Comparison of ENCODE assay signal across 8 cellular contexts in genomic region chr15:40313531-40314398, GRCh38. TPM values are rescaled to one million over a fixed set of nuclear protein-coding genes. Genes with fewer than 3 reads are reported as not detected.
DNase-seq lines count a peak whose midpoint lies in the region; ATAC-seq, FAIRE-seq and TF ChIP-seq lines count a peak whose summit lies in the region.

No MANE protein-coding gene starts in this region.

- ATAC-seq in HCT116: no peak
- no peak for ATAC-seq in HG03097 (IDR thresholded peaks at IDR 0.05; ENCODE audit: low FRiP score, unreplicated experiment)
- ATAC-seq in stimulated activated naive CD8-positive, alpha-beta T cell treated with anti-CD3 and anti-CD28 coated beads, Interleukin-15, amount 100 ng/mL, for 72 hours: no peak

- H3K4me3 ChIP-seq in HCT116 (replicated peaks in 1 of 2; ENCODE audit: low read depth in 1 of 2, low read length in 2 of 2): no peak overlapping the region
- no peak overlapping the region for H3K4me3 ChIP-seq in H1 (ENCODE audit: extremely low read depth in 1 of 4, insufficient read depth in 2 of 4, low read depth in 3 of 4, low read length in 4 of 4)

- DNase-seq in AG08395 (ENCODE audit: low spot score) (peak; percentile 38), HCT116 (ENCODE audit: low read depth, low spot score) (no peak), NCI-H82 treated with DMSO at 0.1 percent for 48 hours (lab: John Stamatoyannopoulos, UW; ENCODE audit: unreplicated experiment) (peak; percentile 90), H1 (ENCODE audit: low read depth in 1 of 2, low spot score in 2 of 2) (no peak), HK-2 (ENCODE audit: unreplicated experiment) (no peak)
- DNase-seq in stimulated activated CD8-positive, alpha-beta memory T cell treated with anti-CD3 and anti-CD28 coated beads, Interleukin-7, amount 100 ng/mL, for 4 hours (ENCODE audit: low read depth in 2 of 2): peak; percentile 19 to 39
- no peak for DNase-seq in stimulated activated naive CD8-positive, alpha-beta T cell treated with anti-CD3 and anti-CD28 coated beads, Interleukin-15, amount 100 ng/mL, for 72 hours

- H4K20me1 ChIP-seq in HCT116 (ENCODE audit: insufficient read depth) (no peaks in the 10 kb centered on the region), H1 (replicated peaks in 1 of 2; ENCODE audit: control insufficient read depth in 1 of 2, insufficient read depth in 2 of 2, low read length in 2 of 2) (peaks cover 1 to 4% of the 10 kb centered on the region in 2 experiments)

- peaks cover 28% of the 10 kb centered on the region for H3K4me1 Mint-ChIP-seq in stimulated activated naive CD8-positive, alpha-beta T cell treated with anti-CD3 and anti-CD28 coated beads, Interleukin-15, amount 100 ng/mL, for 72 hours

- H3K27me3 Mint-ChIP-seq in stimulated activated naive CD8-positive, alpha-beta T cell treated with anti-CD3 and anti-CD28 coated beads, Interleukin-15, amount 100 ng/mL, for 72 hours: no peaks in the 10 kb centered on the region

- POLR2A ChIA-PET in HCT116 (lab: Charles Lee): no interaction called here
- POLR2A ChIA-PET in H1 (lab: Charles Lee; ENCODE audit: partially characterized antibody): interaction anchor here (1.5 to 2.4 kb wide), 2 partner anchors 18 to 23 kb away, joined by 3 to 6 read pairs; no protein-coding TSS in a partner anchor

- no peak overlapping the region for H2AK5ac ChIP-seq in H1 (ENCODE audit: low read depth, low read length)

- H4K91ac ChIP-seq in H1 (replicated peaks; ENCODE audit: insufficient read length, low read length): no peak overlapping the region

- no peak for FAIRE-seq in H1 (lab: Jason Lieb, UNC)

- H3K9me3 Mint-ChIP-seq in stimulated activated naive CD8-positive, alpha-beta T cell treated with anti-CD3 and anti-CD28 coated beads, Interleukin-15, amount 100 ng/mL, for 72 hours: no peaks in the 10 kb centered on the region

- CTCF ChIA-PET in HCT116 (lab: Charles Lee): interaction anchor here (9.7 kb wide), 1 partner anchor 34 kb away, joined by 134 read pairs; no protein-coding TSS in a partner anchor
- CTCF ChIA-PET in H1 (lab: Charles Lee; ENCODE audit: partially characterized antibody): interaction anchor here (0.7 to 23.9 kb wide), 13 partner anchors 4 to 268 kb away, joined by 3 to 584 read pairs (median 5); partner anchors contain the start of genes ANKRD63, CCDC9B, DISP2 and INAFM2

- H3K9ac ChIP-seq in HCT116 (ENCODE audit: low read length) (no peak overlapping the region), H1 (replicated peaks in 1 of 4; ENCODE audit: extremely low read depth in 1 of 4, low read depth in 3 of 4, low read length in 3 of 4) (no peak overlapping the region)

- no peak overlapping the region for H3K4ac ChIP-seq in H1 (replicated peaks; ENCODE audit: insufficient read length, low read depth, low read length)

- H3K27ac ChIP-seq in HCT116 (ENCODE audit: low read depth, low read length) (no peak overlapping the region), H1 (ENCODE audit: low read depth, low read length) (no peak overlapping the region)

- no peak overlapping the region for H4K5ac ChIP-seq in H1 (ENCODE audit: insufficient read length, low read depth, low read length)

- RAD21 ChIA-PET in HCT116 (lab: Charles Lee; ENCODE audit: low non-redundant PET in 1 of 2, low total read pairs in 2 of 2, uncharacterized antibody in 2 of 2, unreplicated experiment in 2 of 2): interaction anchor here in 1 of 2 experiments (1.1 kb wide), 1 partner anchor 24 kb away, joined by 3 read pairs; no protein-coding TSS in a partner anchor

- H3K4me1 ChIP-seq in HCT116 (ENCODE audit: control insufficient read depth in 1 of 2, insufficient read depth in 2 of 2, low read length in 2 of 2) (peaks cover 7 to 13% of the 10 kb centered on the region in 2 experiments; a peak in 3 of 4 replicates), H1 (replicated peaks in 1 of 4; ENCODE audit: control insufficient read depth in 3 of 4, insufficient read depth in 4 of 4, low read length in 3 of 4) (peaks cover 0 to 9% (median 6%) of the 10 kb centered on the region in 4 experiments; a peak in 5 of 7 replicates)

- H2BK12ac ChIP-seq in H1 (ENCODE audit: low read depth, low read length): 0 out of 2 replicates have a peak overlapping the region, but pooled peaks have one; percentile 4

- no peak for TF ChIP-seq CTCF in HCT116 (IDR thresholded peaks at IDR 0.05 in 2 of 3, conservative IDR thresholded peaks at IDR 0.05 in 1 of 3; ENCODE audit: borderline replicate concordance in 1 of 3, insufficient read depth in 1 of 3, low read depth in 2 of 3, low read length in 2 of 3)
- TF ChIP-seq CTCF in H1 (IDR thresholded peaks at IDR 0.05; ENCODE audit: control extremely low read depth in 1 of 3, insufficient read depth in 1 of 3, low read depth in 1 of 3, low read length in 3 of 3): no peak

- H2BK15ac ChIP-seq in H1 (ENCODE audit: low read length): no peak overlapping the region

- H4K8ac ChIP-seq in H1 (ENCODE audit: extremely low read depth, insufficient read depth, low read length): no peak overlapping the region

- no peak for TF ChIP-seq EP300 in H1 (IDR thresholded peaks at IDR 0.05; ENCODE audit: borderline replicate concordance in 1 of 2, low read depth in 2 of 2, low read length in 2 of 2)

- H2BK120ac ChIP-seq in H1 (replicated peaks; ENCODE audit: low read depth, low read length): no peak overlapping the region

- no peaks in the 10 kb centered on the region for H3K79me1 ChIP-seq in H1 (ENCODE audit: low read depth, low read length)

- intact Hi-C loops in HCT116 (cut with micrococcal nuclease): loop anchor here (10.0 kb wide), 1 partner anchor 629 kb away; no protein-coding TSS in a partner anchor

- no peak overlapping the region for H2BK20ac ChIP-seq in H1 (ENCODE audit: low read length)

- H2AFZ ChIP-seq in HCT116 (ENCODE audit: low read depth, low read length, poor library complexity, severe bottlenecking) (peak overlapping the region; percentile 75), H1 (ENCODE audit: low read length) (no peak overlapping the region)

- no peak overlapping the region for H3K56ac ChIP-seq in H1 (replicated peaks; ENCODE audit: insufficient read length, low read depth, low read length)

- 0 out of 2 replicates have a peak overlapping the region, but pooled peaks have one; percentile 3 for H2BK5ac ChIP-seq in H1 (ENCODE audit: low read depth, low read length)

- no peaks in the 10 kb centered on the region for H3K36me3 ChIP-seq in HCT116 (ENCODE audit: control insufficient read depth in 1 of 2, insufficient read depth in 2 of 2, low read length in 2 of 2)
- no peaks in the 10 kb centered on the region for H3K36me3 ChIP-seq in H1 (ENCODE audit: control insufficient read depth in 2 of 4, insufficient read depth in 4 of 4, low read length in 3 of 4)

- WGBS in H1 (ENCODE audit: extremely low coverage in 1 of 2, insufficient coverage in 1 of 2, insufficient read length in 1 of 2, insufficient replicate concordance in 2 of 2, low coverage in 1 of 2, low lambda C conversion rate in 2 of 2, missing lambda C conversion rate in 1 of 2), 2 experiments: 88% methylated on average over 10 of the region's 10 CpGs; no CpG with 5 or more reads in 1 of the 2 experiments

- TF ChIP-seq POLR2A in HCT116 (IDR thresholded peaks at IDR 0.05; ENCODE audit: borderline replicate concordance, extremely low read depth, insufficient read depth, insufficient read length) (no peak), H1 (IDR thresholded peaks at IDR 0.05; ENCODE audit: control extremely low read depth in 1 of 2, low read depth in 2 of 2, low read length in 2 of 2) (no peak)

- H3K4me2 ChIP-seq in HCT116 (ENCODE audit: low read length): peak overlapping the region; percentile 44
- H3K4me2 ChIP-seq in H1 (ENCODE audit: insufficient read depth in 1 of 2, low read depth in 2 of 2, low read length in 2 of 2): no peak overlapping the region

- peak overlapping the region in 1 of 2 donors; percentile 15 for H3K27ac Mint-ChIP-seq in stimulated activated naive CD8-positive, alpha-beta T cell treated with anti-CD3 and anti-CD28 coated beads, Interleukin-15, amount 100 ng/mL, for 72 hours

- no peak overlapping the region for H3K18ac ChIP-seq in H1 (ENCODE audit: extremely low read depth, low read length)

- no peaks in the 10 kb centered on the region for H3K79me2 ChIP-seq in HCT116 (ENCODE audit: insufficient read depth, low read length)
- no peaks in the 10 kb centered on the region for H3K79me2 ChIP-seq in H1 (ENCODE audit: control insufficient read depth in 1 of 2, insufficient read depth in 2 of 2, low read length in 2 of 2)

- no peaks in the 10 kb centered on the region; the same call in 1 of the 2 replicates for H3K23me2 ChIP-seq in H1 (ENCODE audit: low read depth, low read length)

- H3K14ac ChIP-seq in H1 (ENCODE audit: insufficient read length): no peak overlapping the region

- no peak for TF ChIP-seq RAD21 in HCT116 (IDR thresholded peaks at IDR 0.05; ENCODE audit: low read depth)
- no peak for TF ChIP-seq RAD21 in H1 (IDR thresholded peaks at IDR 0.05 in 1 of 2, conservative IDR thresholded peaks at IDR 0.05 in 1 of 2; ENCODE audit: low read depth in 2 of 2, low read length in 2 of 2)

- no peaks in the 10 kb centered on the region for H3K9me2 ChIP-seq in HCT116 (ENCODE audit: insufficient read depth)

- 0 out of 2 replicates have a peak, but pooled peaks cover 6% of the 10 kb centered on the region for H3K27me3 ChIP-seq in HCT116 (ENCODE audit: insufficient read depth, low read length)
- peaks cover 0 to 6% (median 0%) of the 10 kb centered on the region in 4 experiments; a peak in 3 of 7 replicates for H3K27me3 ChIP-seq in H1 (replicated peaks in 1 of 4; ENCODE audit: control insufficient read depth in 3 of 4, extremely low read depth in 1 of 4, insufficient read depth in 3 of 4, low read length in 3 of 4)

- H3K4me3 Mint-ChIP-seq in stimulated activated naive CD8-positive, alpha-beta T cell treated with anti-CD3 and anti-CD28 coated beads, Interleukin-15, amount 100 ng/mL, for 72 hours: peak overlapping the region in 1 of 2 donors; percentile 31

- H3K9me3 ChIP-seq in HCT116 (ENCODE audit: control insufficient read depth in 1 of 2, insufficient read depth in 1 of 2, low read depth in 1 of 2, low read length in 2 of 2) (no peaks in the 10 kb centered on the region), H1 (ENCODE audit: insufficient read depth in 2 of 2, low read depth in 1 of 2, low read length in 1 of 2) (no peaks in the 10 kb centered on the region)

- no TSS peak for BruUV-seq in HCT116 (replicated peaks; lab: Mats Ljungman, UMichigan)

- no peak overlapping the region for H3K23ac ChIP-seq in H1 (ENCODE audit: insufficient read length)

RNA-seq across cellular contexts. Expression of gene PLCB2, which starts 6.0 kb away (rescaled TPM):
- 2.8 TPM for total RNA-seq in HCT116 (2021; ENCODE audit: unreplicated experiment)
- 1.7 TPM in 2 replicates for polyA plus RNA-seq in HCT116 (2012)
- total RNA-seq in H1 (2021; fragmentation: NEBNext Ultra II Directional; extraction: Animal tissue kit (Norgen Biotek cat#: 25700)): 8.4 and 9.4 TPM in 2 replicates
- 7.2 and 11.3 TPM in 2 replicates for polyA plus RNA-seq in H1 (2011; rRNA removed)
- 10.7 TPM for polyA plus RNA-seq in H1 (2011; cell fraction: cytosol; rRNA removed)
- 30.4 TPM for polyA plus RNA-seq in H1 (2011; cell fraction: nucleus; rRNA removed)
- 4.1 to 10.7 TPM (median 7.5 TPM) in 4 replicates for polyA plus RNA-seq in H1 (2012, experiment 1 of 2)
- 4.1 TPM for polyA plus RNA-seq in H1 (2012, experiment 2 of 2)
- 7.0 TPM for polyA plus RNA-seq in H1 (2013, experiment 1 of 2)
- 7.6 TPM for polyA plus RNA-seq in H1 (2013, experiment 2 of 2)
- 6.1 and 6.2 TPM in 2 replicates for polyA minus RNA-seq in H1 (2011; rRNA and poly(A)+ RNA removed)
- 3.7 TPM for polyA minus RNA-seq in H1 (2011; cell fraction: cytosol; rRNA and poly(A)+ RNA removed)
- 20.0 TPM for polyA minus RNA-seq in H1 (2011; cell fraction: nucleus; rRNA and poly(A)+ RNA removed)

RNA-seq across cellular contexts. Expression of gene INAFM2, which starts 9.7 kb away (rescaled TPM):
- 8.8 TPM for total RNA-seq in HCT116 (2021; ENCODE audit: unreplicated experiment)
- polyA plus RNA-seq in HCT116 (2012): 2.8 and 3.5 TPM in 2 replicates
- 35.1 and 38.2 TPM in 2 replicates for total RNA-seq in H1 (2021; fragmentation: NEBNext Ultra II Directional; extraction: Animal tissue kit (Norgen Biotek cat#: 25700))
- 9.6 and 15.3 TPM in 2 replicates for polyA plus RNA-seq in H1 (2011; rRNA removed)
- 11.9 TPM for polyA plus RNA-seq in H1 (2011; cell fraction: cytosol; rRNA removed)
- 9.2 TPM for polyA plus RNA-seq in H1 (2011; cell fraction: nucleus; rRNA removed)
- polyA plus RNA-seq in H1 (2012, experiment 1 of 2): 16.0 to 31.4 TPM (median 18.6 TPM) in 4 replicates
- 19.4 TPM for polyA plus RNA-seq in H1 (2012, experiment 2 of 2)
- polyA plus RNA-seq in H1 (2013, experiment 1 of 2): 39.7 TPM
- polyA plus RNA-seq in H1 (2013, experiment 2 of 2): 42.5 TPM
- 8.6 and 10.5 TPM in 2 replicates for polyA minus RNA-seq in H1 (2011; rRNA and poly(A)+ RNA removed)
- polyA minus RNA-seq in H1 (2011; cell fraction: cytosol; rRNA and poly(A)+ RNA removed): 10.1 TPM
- 14.0 TPM for polyA minus RNA-seq in H1 (2011; cell fraction: nucleus; rRNA and poly(A)+ RNA removed)

RNA-seq across cellular contexts. Expression of gene CCDC9B, which starts 27.0 kb away (rescaled TPM):
- total RNA-seq in HCT116 (2021; ENCODE audit: unreplicated experiment): 15.6 TPM
- polyA plus RNA-seq in HCT116 (2012): 7.5 and 9.6 TPM in 2 replicates
- total RNA-seq in H1 (2021; fragmentation: NEBNext Ultra II Directional; extraction: Animal tissue kit (Norgen Biotek cat#: 25700)): 0.33 and 0.78 TPM in 2 replicates
- 0.45 and 0.63 TPM in 2 replicates for polyA plus RNA-seq in H1 (2011; rRNA removed)
- polyA plus RNA-seq in H1 (2011; cell fraction: cytosol; rRNA removed): 0.10 TPM
- 0.73 TPM for polyA plus RNA-seq in H1 (2011; cell fraction: nucleus; rRNA removed)
- polyA plus RNA-seq in H1 (2012, experiment 1 of 2): 0.62 to 1.1 TPM (median 0.85 TPM) in 4 replicates
- 0.25 TPM for polyA plus RNA-seq in H1 (2012, experiment 2 of 2)
- 0.71 TPM for polyA plus RNA-seq in H1 (2013, experiment 1 of 2)
- 0.50 TPM for polyA plus RNA-seq in H1 (2013, experiment 2 of 2)
- 0.22 and 0.50 TPM in 2 replicates for polyA minus RNA-seq in H1 (2011; rRNA and poly(A)+ RNA removed)
- polyA minus RNA-seq in H1 (2011; cell fraction: cytosol; rRNA and poly(A)+ RNA removed): 0.66 TPM
- 1.8 TPM for polyA minus RNA-seq in H1 (2011; cell fraction: nucleus; rRNA and poly(A)+ RNA removed)

RNA-seq across cellular contexts. Expression of gene ANKRD63, which starts 30.9 kb away (rescaled TPM):
- total RNA-seq in HCT116 (2021; ENCODE audit: unreplicated experiment): 0.89 TPM
- 0.18 and 0.25 TPM in 2 replicates for polyA plus RNA-seq in HCT116 (2012)
- 0.26 TPM in 1 of 2 replicates, not detected in the other for total RNA-seq in H1 (2021; fragmentation: NEBNext Ultra II Directional; extraction: Animal tissue kit (Norgen Biotek cat#: 25700))
- 0.16 and 0.18 TPM in 2 replicates for polyA plus RNA-seq in H1 (2011; rRNA removed)
- polyA plus RNA-seq in H1 (2011; cell fraction: cytosol; rRNA removed): 0.22 TPM
- 0.94 TPM for polyA plus RNA-seq in H1 (2011; cell fraction: nucleus; rRNA removed)
- 0.16 to 0.21 TPM in 2 of 4 replicates, not detected in the others for polyA plus RNA-seq in H1 (2012, experiment 1 of 2)
- polyA plus RNA-seq in H1 (2012, experiment 2 of 2): not detected
- not detected for polyA plus RNA-seq in H1 (2013, experiment 1 of 2)
- polyA plus RNA-seq in H1 (2013, experiment 2 of 2): 0.04 TPM
- not detected in 2 replicates for polyA minus RNA-seq in H1 (2011; rRNA and poly(A)+ RNA removed)
- not detected for polyA minus RNA-seq in H1 (2011; cell fraction: cytosol; rRNA and poly(A)+ RNA removed)
- polyA minus RNA-seq in H1 (2011; cell fraction: nucleus; rRNA and poly(A)+ RNA removed): 2.1 TPM

RNA-seq across cellular contexts. Expression of gene PHGR1, which starts 37.1 kb away (rescaled TPM):
- 0.61 TPM for total RNA-seq in HCT116 (2021; ENCODE audit: unreplicated experiment)
- polyA plus RNA-seq in HCT116 (2012): not detected in 2 replicates
- total RNA-seq in H1 (2021; fragmentation: NEBNext Ultra II Directional; extraction: Animal tissue kit (Norgen Biotek cat#: 25700)): not detected in 2 replicates
- polyA plus RNA-seq in H1 (2011; rRNA removed): not detected in 2 replicates
- not detected for polyA plus RNA-seq in H1 (2011; cell fraction: cytosol; rRNA removed)
- not detected for polyA plus RNA-seq in H1 (2011; cell fraction: nucleus; rRNA removed)
- not detected in 4 replicates for polyA plus RNA-seq in H1 (2012, experiment 1 of 2)
- not detected for polyA plus RNA-seq in H1 (2012, experiment 2 of 2)
- not detected for polyA plus RNA-seq in H1 (2013, experiment 1 of 2)
- not detected for polyA plus RNA-seq in H1 (2013, experiment 2 of 2)
- polyA minus RNA-seq in H1 (2011; rRNA and poly(A)+ RNA removed): not detected in 2 replicates
- polyA minus RNA-seq in H1 (2011; cell fraction: cytosol; rRNA and poly(A)+ RNA removed): not detected
- not detected for polyA minus RNA-seq in H1 (2011; cell fraction: nucleus; rRNA and poly(A)+ RNA removed)

Comparison
In these comparisons a context has a peak if more than half of its experiments do, and no peak if none do; other contexts are left out.
1. DNase-seq: peak in AG08395 (single experiment), NCI-H82 treated with DMSO at 0.1 percent for 48 hours (single experiment) and stimulated activated CD8-positive, alpha-beta memory T cell treated with anti-CD3 and anti-CD28 coated beads, Interleukin-7, amount 100 ng/mL, for 4 hours (2 of 2); none in HCT116 (single experiment), H1 (0 of 2), stimulated activated naive CD8-positive, alpha-beta T cell treated with anti-CD3 and anti-CD28 coated beads, Interleukin-15, amount 100 ng/mL, for 72 hours (0 of 2) and HK-2 (single experiment).